In genomic region chr4:55458164-55458563, GRCh38 we compare ENCODE assay signal across 19 cellular contexts.
A peak's percentile ranks its signal among the peaks of the same experiment; 100 is the strongest.
DNase-seq lines count a peak whose midpoint lies in the region; TF ChIP-seq lines count a peak whose summit lies in the region.
"Had no signal": no experiment of that assay in that cellular context is flagged by ENCODE, and none has a peak within 500 bp of the region (broad histone marks: within the 10 kb centered on the region; RNA-seq: fewer than 3 reads in every experiment).

No MANE protein-coding gene starts in this region.

- TF ChIP-seq CTCF in brain microvascular endothelial cell (IDR thresholded peaks at IDR 0.05; ENCODE audit: low read depth, low read length, missing control alignments): no peak

- no peak overlapping the region for H3K27ac Mint-ChIP-seq in T-helper 2 cell treated with Interferon-gamma antibody and Interleukin-4, amounts not matched to agents 5 μg/mL and 100 μg/mL, for 36 hours
- H3K27ac Mint-ChIP-seq: activated CD8-positive, alpha-beta T cell treated with anti-CD3 and anti-CD28 coated beads, Interleukin-2, amount 10 ng/mL, durations not matched to agents 7 days and 5 days; H9 had no signal

- no peaks in the 10 kb centered on the region for H3K9me3 Mint-ChIP-seq in T-helper 2 cell treated with Interferon-gamma antibody and Interleukin-4, amounts not matched to agents 5 μg/mL and 100 μg/mL, for 36 hours
- H3K9me3 Mint-ChIP-seq: H9, memory B cell, neural crest cell had no signal

- no CpG with 5 or more reads among the region's 5 CpGs for WGBS in mesendoderm (ENCODE audit: extremely low coverage, insufficient coverage, low lambda C conversion rate)

- DNase-seq in Daoy (ENCODE audit: low read depth) (peak; percentile 50), MV-4-11 (lab: John Stamatoyannopoulos, UW) (peak; percentile 68), brain microvascular endothelial cell (peak; percentile 54), mesendoderm (peak; percentile 9), hippocampal formation (lab: John Stamatoyannopoulos, UW) (no peak), kidney glomerular epithelial cell (lab: John Stamatoyannopoulos, UW) (no peak), iPS-NIHi7 (ENCODE audit: extremely low spot score) (no peak)
- DNase-seq in T-helper 2 cell treated with Interferon-gamma antibody and Interleukin-4, amounts not matched to agents 5 μg/mL and 100 μg/mL, for 36 hours (ENCODE audit: low spot score): no peak
- DNase-seq: activated CD8-positive, alpha-beta T cell treated with anti-CD3 and anti-CD28 coated beads, Interleukin-2, amount 10 ng/mL, durations not matched to agents 7 days and 5 days; amniotic stem cell; glutamatergic neuron; H9; NCI-H1048; stomach; SW 1271; uterus; WERI-Rb-1 had no signal

- no peak overlapping the region for H2AK5ac ChIP-seq in mesendoderm (ENCODE audit: low read length)

- no peaks in the 10 kb centered on the region for H3K79me2 ChIP-seq in mesendoderm (ENCODE audit: control insufficient read depth, insufficient read depth, low read length)

- H3K18ac ChIP-seq in mesendoderm (ENCODE audit: low read length): no peak overlapping the region

- no peaks in the 10 kb centered on the region for H3K4me1 Mint-ChIP-seq in T-helper 2 cell treated with Interferon-gamma antibody and Interleukin-4, amounts not matched to agents 5 μg/mL and 100 μg/mL, for 36 hours (ENCODE audit: low read depth)
- H3K4me1 Mint-ChIP-seq: H9, memory B cell, neural crest cell had no signal

- H3K27me3 Mint-ChIP-seq in T-helper 2 cell treated with Interferon-gamma antibody and Interleukin-4, amounts not matched to agents 5 μg/mL and 100 μg/mL, for 36 hours (ENCODE audit: low read depth): no peaks in the 10 kb centered on the region
- H3K27me3 Mint-ChIP-seq: memory B cell had no signal

- no peak overlapping the region for H3K4ac ChIP-seq in mesendoderm (ENCODE audit: low read depth, low read length)

- H3K4me3 ChIP-seq in brain microvascular endothelial cell (ENCODE audit: low read depth, low read length): no peak overlapping the region
- no peak overlapping the region for H3K4me3 ChIP-seq in mesendoderm (ENCODE audit: low read length)
- H3K4me3 ChIP-seq: stomach, uterus had no signal

- H3K36me3 Mint-ChIP-seq in T-helper 2 cell treated with Interferon-gamma antibody and Interleukin-4, amounts not matched to agents 5 μg/mL and 100 μg/mL, for 36 hours (ENCODE audit: low read depth): no peaks in the 10 kb centered on the region

- H3K9ac ChIP-seq in mesendoderm (ENCODE audit: low read length): no peak overlapping the region

- H3K79me1 ChIP-seq in mesendoderm (ENCODE audit: low read length): no peaks in the 10 kb centered on the region

- no peak overlapping the region for H4K5ac ChIP-seq in mesendoderm (ENCODE audit: low read length)

- H3K27me3 ChIP-seq in brain microvascular endothelial cell (replicated peaks) (no peaks in the 10 kb centered on the region), mesendoderm (ENCODE audit: insufficient read depth, low read length, poor library complexity) (no peaks in the 10 kb centered on the region)
- H3K27me3 ChIP-seq: stomach, uterus had no signal

- H2BK5ac ChIP-seq in mesendoderm (ENCODE audit: low read length): no peak overlapping the region

- H3K36me3 ChIP-seq in brain microvascular endothelial cell (replicated peaks) (no peaks in the 10 kb centered on the region), mesendoderm (ENCODE audit: control insufficient read depth, insufficient read depth, low read length) (peaks cover 2% of the 10 kb centered on the region)
- H3K36me3 ChIP-seq: uterus had no signal

- no peak overlapping the region for H3K4me2 ChIP-seq in mesendoderm (ENCODE audit: low read length)

- H3K56ac ChIP-seq in mesendoderm (ENCODE audit: low read length): no peak overlapping the region

- in situ Hi-C loops in brain microvascular endothelial cell (cut with HindIII; ENCODE audit: low pct_ligation_motif_present, low sequenced_read_pairs): no loop called here

- H3K27ac ChIP-seq in brain microvascular endothelial cell: no peak overlapping the region
- no peak overlapping the region for H3K27ac ChIP-seq in mesendoderm (ENCODE audit: low read depth, low read length)
- H3K27ac ChIP-seq: stomach, uterus, WERI-Rb-1 had no signal

- no peaks in the 10 kb centered on the region for H3K4me1 ChIP-seq in mesendoderm (ENCODE audit: control insufficient read depth, low read depth, low read length)
- H3K4me1 ChIP-seq: stomach, uterus had no signal

- no peak overlapping the region for H2BK15ac ChIP-seq in mesendoderm (replicated peaks; ENCODE audit: low read depth)

- H2BK120ac ChIP-seq in mesendoderm (ENCODE audit: low read depth, low read length): no peak overlapping the region

- H3K4me3 Mint-ChIP-seq in T-helper 2 cell treated with Interferon-gamma antibody and Interleukin-4, amounts not matched to agents 5 μg/mL and 100 μg/mL, for 36 hours: no peak overlapping the region
- H3K4me3 Mint-ChIP-seq: activated CD8-positive, alpha-beta T cell treated with anti-CD3 and anti-CD28 coated beads, Interleukin-2, amount 10 ng/mL, durations not matched to agents 7 days and 5 days; H9; memory B cell; neural crest cell had no signal

- no peak overlapping the region for H4K8ac ChIP-seq in mesendoderm (ENCODE audit: low read depth, low read length)

- no peak overlapping the region for H3K23ac ChIP-seq in mesendoderm (ENCODE audit: low read length)

Comparison
In these comparisons a context has a peak if more than half of its experiments do, and no peak if none do; other contexts are left out.
1. DNase-seq: peak in Daoy (single experiment), MV-4-11 (single experiment), brain microvascular endothelial cell (single experiment) and mesendoderm (single experiment); none in T-helper 2 cell treated with Interferon-gamma antibody and Interleukin-4, amounts not matched to agents 5 μg/mL and 100 μg/mL, for 36 hours (single experiment), hippocampal formation (0 of 2), kidney glomerular epithelial cell (single experiment) and iPS-NIHi7 (single experiment).